10 cellular contexts compared by ENCODE assay signal in the genomic region with DNA sequence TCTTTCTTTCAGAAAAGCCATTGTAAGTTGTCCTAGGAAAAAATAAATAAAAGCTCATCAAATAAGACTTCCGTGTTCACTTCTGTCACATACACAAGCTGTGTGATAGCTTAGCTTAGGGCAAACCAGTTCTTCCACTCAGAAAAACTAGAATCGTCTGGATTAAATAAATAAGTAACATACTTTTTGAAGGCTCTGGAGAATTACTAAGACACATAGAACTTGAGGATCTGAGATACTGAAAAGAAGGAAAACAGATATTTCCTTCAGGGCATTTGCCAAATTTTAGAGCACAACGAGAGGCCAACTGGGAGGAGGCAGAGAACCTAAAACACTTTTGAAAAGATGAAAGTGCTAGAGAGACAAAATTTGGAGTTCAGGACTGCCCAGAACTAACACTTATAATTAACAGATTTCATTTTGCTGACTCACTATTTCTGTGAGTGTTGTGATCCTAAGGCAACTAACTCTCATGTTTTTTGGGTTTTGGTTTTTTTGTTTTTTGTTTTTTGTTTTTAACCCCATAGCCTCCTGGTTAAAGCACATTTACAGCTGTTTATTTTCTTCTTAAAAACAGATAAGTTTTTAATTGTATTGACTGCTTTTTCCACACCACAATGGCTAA. TPM values are rescaled to one million over a fixed set of nuclear protein-coding genes. Genes with fewer than 3 reads are reported as not detected.
DNase-seq lines count a peak whose midpoint lies in the region; ATAC-seq and TF ChIP-seq lines count a peak whose summit lies in the region.
"Had no signal": no experiment of that assay in that cellular context is flagged by ENCODE, and none has a peak within 500 bp of the region (broad histone marks: within the 10 kb centered on the region; RNA-seq: fewer than 3 reads in every experiment).

No MANE protein-coding gene starts in this region.

- no peaks in the 10 kb centered on the region for H4K20me1 ChIP-seq in PC-3 (ENCODE audit: low read length)

- peak overlapping the region; percentile 66 for H2AFZ ChIP-seq in PC-3 (ENCODE audit: low read length)

- H3K4me3 ChIP-seq in PC-3 (ENCODE audit: low read length) (peak overlapping the region; percentile 35; the same call in 1 of the 2 replicates), uterus (no peak overlapping the region)
- H3K4me3 ChIP-seq: skin epidermis had no signal

- no peaks in the 10 kb centered on the region for H3K9me3 ChIP-seq in PC-3 (ENCODE audit: low read length)
- H3K9me3 ChIP-seq in uterus, result no peaks in the 10 kb centered on the region

- CTCF ChIA-PET in PC-3 (lab: Charles Lee), result interaction anchor here (0.6 kb wide), 1 partner anchor 70 kb away, joined by 3 read pairs; no protein-coding TSS in a partner anchor

- intact Hi-C loops in PC-3 (cut with micrococcal nuclease) (no loop called here), uterus (cut with DNase I; ENCODE audit: low total_unique reads) (no loop called here)

- peaks cover 23 to 64% (median 59%) of the 10 kb centered on the region in 4 donors for H3K4me1 Mint-ChIP-seq in naive thymus-derived CD8-positive, alpha-beta T cell

- H3K27ac ChIP-seq in PC-3 (ENCODE audit: low read length) (peak overlapping the region; percentile 87), uterus (no peak overlapping the region)

- no peaks in the 10 kb centered on the region for H3K9me2 ChIP-seq in PC-3 (replicated peaks; ENCODE audit: low read length)

- no peaks in the 10 kb centered on the region for H3K9me3 Mint-ChIP-seq in naive thymus-derived CD8-positive, alpha-beta T cell

- H3K36me3 ChIP-seq in PC-3 (ENCODE audit: low read depth, low read length) (no peaks in the 10 kb centered on the region), uterus (no peaks in the 10 kb centered on the region)

- no peaks in the 10 kb centered on the region for H3K27me3 ChIP-seq in PC-3 (ENCODE audit: low read length)
- no peaks in the 10 kb centered on the region for H3K27me3 ChIP-seq in uterus

- peak overlapping the region in 8 of 10 donors; percentile 46 to 89 (median 78) for H3K27ac Mint-ChIP-seq in naive thymus-derived CD8-positive, alpha-beta T cell

- H3K79me2 ChIP-seq in PC-3 (ENCODE audit: low read length), result no peaks in the 10 kb centered on the region

- peak overlapping the region; percentile 80 for H3K4me2 ChIP-seq in PC-3 (ENCODE audit: low read length)

- H3K36me3 Mint-ChIP-seq in naive thymus-derived CD8-positive, alpha-beta T cell, result peaks cover 0 to 2% (median 0%) of the 10 kb centered on the region in 3 donors

- peaks cover 24% of the 10 kb centered on the region for H3K4me1 ChIP-seq in PC-3 (ENCODE audit: insufficient read depth, low read length)
- no peaks in the 10 kb centered on the region for H3K4me1 ChIP-seq in uterus

- no peak for TF ChIP-seq POLR2A in uterus (IDR thresholded peaks at IDR 0.05)

- POLR2A ChIA-PET in PC-3 (lab: Charles Lee; ENCODE audit: unreplicated experiment), result interaction anchor here (0.6 kb wide), 1 partner anchor 338 kb away, joined by 15 read pairs; no protein-coding TSS in a partner anchor
- POLR2A ChIA-PET in naive thymus-derived CD8-positive, alpha-beta T cell (lab: Charles Lee), result interaction anchor here (10.9 kb wide), 1 partner anchor 13 kb away, joined by 102 read pairs; no protein-coding TSS in a partner anchor

- peak; percentile 74 for ATAC-seq in PC-3
- ATAC-seq in naive thymus-derived CD8-positive, alpha-beta T cell, result no peak
- no peak for ATAC-seq in HG03135 (IDR thresholded peaks at IDR 0.05; ENCODE audit: unreplicated experiment)

- H3K4me3 Mint-ChIP-seq in naive thymus-derived CD8-positive, alpha-beta T cell, result peak overlapping the region in 2 of 10 donors; percentile 11 to 14

- DNase-seq in EL, result peak; percentile 9
- DNase-seq in PC-3, result peak; percentile 71
- peak; percentile 4 for DNase-seq in dermis blood vessel endothelial cell
- DNase-seq in naive thymus-derived CD8-positive, alpha-beta T cell, result no peak
- DNase-seq in uterus, result no peak
- no peak for DNase-seq in stimulated activated CD4-positive, alpha-beta T cell treated with anti-CD3 and anti-CD28 coated beads, Interleukin-4, amount 100 ng/mL, for 1 hour
- no peak for DNase-seq in SW 1271 (lab: John Stamatoyannopoulos, UW)
- DNase-seq: amygdala had no signal

- no TSS peak for BruUV-seq in PC-3 (replicated peaks; lab: Mats Ljungman, UMichigan)

- H3K9ac ChIP-seq in PC-3 (ENCODE audit: low read length), result peak overlapping the region; percentile 55; the same call in 1 of the 2 replicates

- no peaks in the 10 kb centered on the region for H3F3A ChIP-seq in PC-3 (ENCODE audit: low read length, unreplicated experiment)

- no peaks in the 10 kb centered on the region for H3K27me3 Mint-ChIP-seq in naive thymus-derived CD8-positive, alpha-beta T cell

- TF ChIP-seq CTCF in PC-3 (conservative IDR thresholded peaks at IDR 0.05; ENCODE audit: low read depth, low read length) (no peak), uterus (IDR thresholded peaks at IDR 0.05) (no peak)

RNA-seq across cellular contexts. Expression of gene THEMIS, which starts 38.7 kb away (rescaled TPM):
- total RNA-seq in PC-3 (2014; rRNA removed) (not detected in 2 replicates), dermis blood vessel endothelial cell (not detected in 2 replicates), uterus (1 to 10 TPM in 1 of 4 donors, under 1 TPM in 2, not detected in 1; 0.21 to 1.6 (median 0.59) TPM)
- 100 to 1,000 TPM; 128 TPM for total RNA-seq in naive thymus-derived CD8-positive, alpha-beta T cell
- polyA plus RNA-seq in naive thymus-derived CD8-positive, alpha-beta T cell, result 100 to 1,000 TPM; 168 to 212 (median 183) TPM

Comparison
In these comparisons a context has a peak if more than half of its experiments do, and no peak if none do; other contexts are left out.
1. DNase-seq: peak in EL (single experiment), PC-3 (single experiment) and dermis blood vessel endothelial cell (single experiment); none in naive thymus-derived CD8-positive, alpha-beta T cell (0 of 10), uterus (0 of 2), stimulated activated CD4-positive, alpha-beta T cell treated with anti-CD3 and anti-CD28 coated beads, Interleukin-4, amount 100 ng/mL, for 1 hour (single experiment) and SW 1271 (0 of 2).
2. RNA of gene THEMIS, which starts 38.7 kb away (total RNA-seq): 128 TPM in naive thymus-derived CD8-positive, alpha-beta T cell; 0.21 to 1.6 TPM in uterus, not detected in PC-3 and not detected in dermis blood vessel endothelial cell; every median in the first group is over 10 times any median in the second.